In genomic region chr17:27247071-27247957, GRCh38 we compare ENCODE assay signal across 1 cellular context.
TF ChIP-seq lines count a peak whose summit lies in the region.

No MANE protein-coding gene starts in this region.

TF ChIP-seq in HepG2, 621 proteins besides CTCF, POLR2A, EP300 and RAD21 (continued from another document and continues in another):
- TF ChIP-seq UBTF (CRISPR knock-in tag; IDR thresholded peaks at IDR 0.05): no peak
- TF ChIP-seq SALL1 (CRISPR knock-in tag; IDR thresholded peaks at IDR 0.05): peak; percentile 86
- no peak for TF ChIP-seq EZH2 (conservative IDR thresholded peaks at IDR 0.05; ENCODE audit: low read depth, low read length)
- 0 out of 2 replicates have a peak, but pooled peaks have one; percentile 39 for TF ChIP-seq GATAD1 (CRISPR knock-in tag; IDR thresholded peaks at IDR 0.05)
- TF ChIP-seq ZNF609 (CRISPR knock-in tag; IDR thresholded peaks at IDR 0.05; ENCODE audit: borderline replicate concordance): no peak
- TF ChIP-seq SIN3B (IDR thresholded peaks at IDR 0.05; ENCODE audit: low read length): no peak
- TF ChIP-seq RXRA (CRISPR knock-in tag; IDR thresholded peaks at IDR 0.05): peak; percentile 68; the same call in 1 of the 2 replicates
- no peak for TF ChIP-seq NPAS2 (CRISPR knock-in tag; IDR thresholded peaks at IDR 0.05; ENCODE audit: borderline replicate concordance)
- TF ChIP-seq ZNF607 (CRISPR knock-in tag; IDR thresholded peaks at IDR 0.05; ENCODE audit: borderline replicate concordance): no peak
- TF ChIP-seq E2F2 (CRISPR knock-in tag; IDR thresholded peaks at IDR 0.05; ENCODE audit: borderline replicate concordance): no peak
- TF ChIP-seq STAT6 (CRISPR knock-in tag; IDR thresholded peaks at IDR 0.05; ENCODE audit: borderline replicate concordance): no peak
- peak; percentile 62; the same call in 1 of the 2 replicates for TF ChIP-seq IRF2 (CRISPR knock-in tag; IDR thresholded peaks at IDR 0.05)
- TF ChIP-seq ZBTB20 (CRISPR knock-in tag; IDR thresholded peaks at IDR 0.05; ENCODE audit: borderline replicate concordance, low read depth): no peak; the same call in 1 of the 2 replicates
- no peak for TF ChIP-seq ZFP1 (CRISPR knock-in tag; IDR thresholded peaks at IDR 0.05)
- 0 out of 2 replicates have a peak, but pooled peaks have one; percentile 32 for TF ChIP-seq NR2F6 (IDR thresholded peaks at IDR 0.05)
- peak; percentile 67 for TF ChIP-seq NR2F6 (CRISPR knock-in tag; IDR thresholded peaks at IDR 0.05)
- 0 out of 2 replicates have a peak, but pooled peaks have one; percentile 26 for TF ChIP-seq PHF21A (CRISPR knock-in tag; IDR thresholded peaks at IDR 0.05)
- no peak for TF ChIP-seq SRY (CRISPR knock-in tag; IDR thresholded peaks at IDR 0.05)
- 0 out of 2 replicates have a peak, but pooled peaks have one; percentile 51 for TF ChIP-seq KDM4B (CRISPR knock-in tag; IDR thresholded peaks at IDR 0.05)
- TF ChIP-seq HOMEZ (CRISPR knock-in tag; IDR thresholded peaks at IDR 0.05; ENCODE audit: low read depth): peak; percentile 53; the same call in 1 of the 2 replicates
- peak; percentile 58; the same call in 1 of the 2 replicates for TF ChIP-seq THRA (CRISPR knock-in tag; IDR thresholded peaks at IDR 0.05; ENCODE audit: borderline replicate concordance)
- TF ChIP-seq CREM (IDR thresholded peaks at IDR 0.05): no peak
- TF ChIP-seq CREM (CRISPR knock-in tag; IDR thresholded peaks at IDR 0.05): no peak
- peak; percentile 66; the same call in 1 of the 2 replicates for TF ChIP-seq KDM2A (CRISPR knock-in tag; IDR thresholded peaks at IDR 0.05; ENCODE audit: borderline replicate concordance, low read depth)
- TF ChIP-seq ZFP82 (CRISPR knock-in tag; IDR thresholded peaks at IDR 0.05; ENCODE audit: borderline replicate concordance): no peak
- peak; percentile 58; the same call in 1 of the 2 replicates for TF ChIP-seq HDAC2 (CRISPR knock-in tag; IDR thresholded peaks at IDR 0.05)
- TF ChIP-seq SAP130 (CRISPR knock-in tag; IDR thresholded peaks at IDR 0.05; ENCODE audit: low read depth): peak; percentile 93
- no peak for TF ChIP-seq HMGA1 (CRISPR knock-in tag; conservative IDR thresholded peaks at IDR 0.05)
- no peak for TF ChIP-seq SOX6 (IDR thresholded peaks at IDR 0.05)
- peak; percentile 42; the same call in 1 of the 2 replicates for TF ChIP-seq SOX6 (CRISPR knock-in tag; IDR thresholded peaks at IDR 0.05)
- TF ChIP-seq ZNF317 (CRISPR knock-in tag; IDR thresholded peaks at IDR 0.05): no peak
- TF ChIP-seq IKZF5 (CRISPR knock-in tag; IDR thresholded peaks at IDR 0.05): peak; percentile 72; the same call in 1 of the 2 replicates
- no peak for TF ChIP-seq ZNF274 (CRISPR knock-in tag; IDR thresholded peaks at IDR 0.05)
- TF ChIP-seq ZUFSP (CRISPR knock-in tag; IDR thresholded peaks at IDR 0.05; ENCODE audit: borderline replicate concordance): no peak
- TF ChIP-seq ZNF572 (CRISPR knock-in tag; IDR thresholded peaks at IDR 0.05): no peak
- peak; percentile 29; the same call in 1 of the 2 replicates for TF ChIP-seq SKIL (CRISPR knock-in tag; IDR thresholded peaks at IDR 0.05; ENCODE audit: borderline replicate concordance)
- TF ChIP-seq YEATS2 (CRISPR knock-in tag; IDR thresholded peaks at IDR 0.05; ENCODE audit: borderline replicate concordance): peak; percentile 66; the same call in 1 of the 2 replicates
- TF ChIP-seq SPEN (CRISPR knock-in tag; IDR thresholded peaks at IDR 0.05; ENCODE audit: low read depth): peak; percentile 43; the same call in 1 of the 2 replicates
- TF ChIP-seq MIXL1 (CRISPR knock-in tag; IDR thresholded peaks at IDR 0.05): 0 out of 2 replicates have a peak, but pooled peaks have one; percentile 45
- no peak for TF ChIP-seq KDM6A (CRISPR knock-in tag; IDR thresholded peaks at IDR 0.05; ENCODE audit: low read depth)
- TF ChIP-seq FOXP1 (IDR thresholded peaks at IDR 0.05): no peak
- peak; percentile 79 for TF ChIP-seq FOXP1 (CRISPR knock-in tag; IDR thresholded peaks at IDR 0.05)
- no peak for TF ChIP-seq AGO1 (IDR thresholded peaks at IDR 0.05; ENCODE audit: low read depth, low read length, poor library complexity, severe bottlenecking)
